ENCODE assay signal across 30 cellular contexts in the genomic region with DNA sequence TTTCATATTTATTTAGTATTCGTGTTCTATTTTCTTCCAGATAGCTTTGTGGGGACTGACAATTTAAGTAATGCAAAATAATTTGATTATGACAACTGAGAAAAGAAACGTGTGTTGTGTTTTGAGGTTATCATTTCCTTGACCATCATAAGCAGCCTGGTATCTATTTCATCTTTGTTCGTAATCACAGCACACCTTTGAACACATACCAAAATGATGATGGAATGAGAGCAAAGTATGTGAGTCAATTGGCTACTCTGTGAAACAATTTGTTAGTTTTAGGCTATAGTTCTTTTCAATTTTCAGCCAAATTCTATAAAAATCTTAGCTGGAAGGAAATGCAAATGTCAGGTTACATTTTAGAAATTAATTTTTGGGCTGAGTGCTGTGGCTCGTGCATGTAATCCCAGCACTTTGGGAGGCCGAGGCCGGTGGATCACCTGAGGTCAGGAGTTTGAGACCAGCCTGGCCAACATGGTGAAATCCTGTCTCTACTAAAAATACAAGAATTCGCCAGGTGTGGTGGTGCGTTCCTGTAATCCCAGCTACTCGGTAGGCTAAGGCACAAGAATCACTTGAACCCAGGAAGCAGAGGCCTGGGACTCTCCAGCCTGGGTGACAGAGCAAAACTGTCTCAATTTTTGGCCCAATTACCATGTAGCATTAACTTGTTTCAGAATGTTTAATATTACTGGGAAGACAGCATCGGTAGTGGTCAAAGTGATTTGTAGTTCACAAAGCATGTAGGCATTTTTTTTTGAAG. TPM values are rescaled to one million over a fixed set of nuclear protein-coding genes. Genes with fewer than 3 reads are reported as not detected.
"Had no signal": no experiment of that assay in that cellular context is flagged by ENCODE, and none has a peak within 500 bp of the region (broad histone marks: within the 10 kb centered on the region; RNA-seq: fewer than 3 reads in every experiment).

No MANE protein-coding gene starts in this region.

- H3K4me3 ChIP-seq: coronary artery, heart right ventricle, lower lobe of right lung, smooth muscle cell, testis, vagina had no signal

- FAIRE-seq: kidney, TTC549 had no signal

- H3K27me3 ChIP-seq: testis, vagina had no signal

- ATAC-seq: activated T-cell treated with anti-CD3 and anti-CD28 coated beads, Interleukin-2, amount 50 U/mL, for 4 hours; heart right ventricle; left lobe of liver; lower lobe of right lung; sciatic nerve; stimulated activated memory B cell treated with anti-CD40 and anti-IgM and Interleukin-4, amounts not matched to agents 10 μg/mL and 1 μg/mL and 100 μg/mL, for 72 hours had no signal

- DNase-seq: activated CD4-positive, alpha-beta T cell treated with anti-CD3 and anti-CD28 coated beads for 1 hour; activated CD8-positive, alpha-beta memory T cell treated with anti-CD3 and anti-CD28 coated beads for 24 hours; activated CD8-positive, alpha-beta memory T cell treated with anti-CD3 and anti-CD28 coated beads, Interleukin-2, amount 50 U/mL, for 4 hours; activated naive CD4-positive, alpha-beta T cell; activated T-cell treated with anti-CD3 and anti-CD28 coated beads, Interleukin-2, amount 50 U/mL, for 4 hours; cerebellar nuclear complex; endodermal cell; foreskin fibroblast; heart right ventricle; kidney; lower lobe of right lung; naive B cell; nucleus accumbens; stimulated activated CD4-positive, alpha-beta T cell treated with anti-CD3 and anti-CD28 coated beads, Interleukin-15, amount 100 ng/mL, for 24 hours; testis; WERI-Rb-1 had no signal

- H3K9me3 ChIP-seq: heart right ventricle, lower lobe of right lung, testis, vagina had no signal

- H3K36me3 ChIP-seq: heart right ventricle, lower lobe of right lung, vagina, WERI-Rb-1 had no signal

- H3K27ac Mint-ChIP-seq: activated naive CD8-positive, alpha-beta T cell; activated T-helper 2 cell treated with anti-CD3 and anti-CD28 coated beads, Interferon-gamma antibody, Interleukin-2, Interleukin-4, amounts not matched to agents 10 μg/mL and 5 μg/mL and 100 μg/mL, durations not matched to agents 14 hours and 24 hours and 36 hours; endodermal cell; naive B cell; stimulated activated memory B cell treated with anti-CD40 and anti-IgM and Interleukin-4, amounts not matched to agents 10 μg/mL and 1 μg/mL and 100 μg/mL, for 72 hours; type B pancreatic cell had no signal

- H3K4me1 Mint-ChIP-seq: endodermal cell; naive B cell; stimulated activated memory B cell treated with anti-CD40 and anti-IgM and Interleukin-4, amounts not matched to agents 10 μg/mL and 1 μg/mL and 100 μg/mL, for 72 hours had no signal

- H3K27me3 Mint-ChIP-seq: activated naive CD8-positive, alpha-beta T cell; naive B cell; stimulated activated memory B cell treated with anti-CD40 and anti-IgM and Interleukin-4, amounts not matched to agents 10 μg/mL and 1 μg/mL and 100 μg/mL, for 72 hours; type B pancreatic cell had no signal

- H3K4me2 ChIP-seq: smooth muscle cell had no signal

- H3K4me3 Mint-ChIP-seq: activated naive CD8-positive, alpha-beta T cell; activated T-cell treated with anti-CD3 and anti-CD28 coated beads, Interleukin-2, amount 50 U/mL, for 4 hours; endodermal cell; naive B cell; stimulated activated memory B cell treated with anti-CD40 and anti-IgM and Interleukin-4, amounts not matched to agents 10 μg/mL and 1 μg/mL and 100 μg/mL, for 72 hours; type B pancreatic cell had no signal

- H3K36me3 Mint-ChIP-seq: activated naive CD8-positive, alpha-beta T cell; naive B cell; stimulated activated memory B cell treated with anti-CD40 and anti-IgM and Interleukin-4, amounts not matched to agents 10 μg/mL and 1 μg/mL and 100 μg/mL, for 72 hours; type B pancreatic cell had no signal

- H3K9me3 Mint-ChIP-seq: activated T-cell treated with anti-CD3 and anti-CD28 coated beads, Interleukin-2, amount 50 U/mL, for 4 hours; activated T-helper 2 cell treated with anti-CD3 and anti-CD28 coated beads, Interferon-gamma antibody, Interleukin-2, Interleukin-4, amounts not matched to agents 10 μg/mL and 5 μg/mL and 100 μg/mL, durations not matched to agents 14 hours and 24 hours and 36 hours; stimulated activated memory B cell treated with anti-CD40 and anti-IgM and Interleukin-4, amounts not matched to agents 10 μg/mL and 1 μg/mL and 100 μg/mL, for 72 hours had no signal

- H3K27ac ChIP-seq: coronary artery, heart right ventricle, lower lobe of right lung, testis, vagina, WERI-Rb-1 had no signal

- H3K4me1 ChIP-seq: heart right ventricle, lower lobe of right lung, testis, vagina had no signal

RNA-seq across cellular contexts. Expression of gene DUSP21, which starts 1.1 kb away (rescaled TPM):
- total RNA-seq: activated T-cell treated with anti-CD3 and anti-CD28 coated beads, Interleukin-2, amount 50 U/mL, for 4 hours; activated T-helper 2 cell treated with anti-CD3 and anti-CD28 coated beads, Interferon-gamma antibody, Interleukin-2, Interleukin-4, amounts not matched to agents 10 μg/mL and 5 μg/mL and 100 μg/mL, durations not matched to agents 14 hours and 24 hours and 36 hours; endodermal cell; fibroblast of lung; heart right ventricle; kidney; left lobe of liver; lower lobe of right lung; mesenteric fat pad; mucosa of gallbladder; sciatic nerve; smooth muscle cell; vagina had no signal
- polyA plus RNA-seq: fibroblast of lung, heart right ventricle, neural cell, smooth muscle cell had no signal
